Comparison of ENCODE assay signal across 10 cellular contexts in genomic region chr17:78289004-78289403, GRCh38. TPM values are rescaled to one million over a fixed set of nuclear protein-coding genes. Genes with fewer than 3 reads are reported as not detected.
"Had no signal": no experiment of that assay in that cellular context is flagged by ENCODE, and none has a peak within 500 bp of the region (broad histone marks: within the 10 kb centered on the region; RNA-seq: fewer than 3 reads in every experiment).

No MANE protein-coding gene starts in this region.

- H3K9me3 ChIP-seq: breast epithelium had no signal

- H3K4me3 ChIP-seq: breast epithelium, SK-N-MC had no signal

- H3K27ac ChIP-seq: breast epithelium, SK-N-MC, VCaP had no signal

- H3K4me1 ChIP-seq: breast epithelium had no signal

- H3K27me3 ChIP-seq: breast epithelium had no signal

- H3K36me3 ChIP-seq: breast epithelium had no signal

RNA-seq across cellular contexts. Expression of gene TMEM235, which starts 57.6 kb away (rescaled TPM):
- total RNA-seq: activated CD4-positive, alpha-beta memory T cell treated with anti-CD3 and anti-CD28 coated beads for 36 hours; activated CD4-positive, alpha-beta T cell treated with anti-CD3 and anti-CD28 coated beads, Interleukin-2, amount 10 ng/mL, durations not matched to agents 7 days and 5 days; activated T-helper 2 cell treated with anti-CD3 and anti-CD28 coated beads, Interferon-gamma antibody, Interleukin-2, Interleukin-4, amounts not matched to agents 10 μg/mL and 5 μg/mL and 100 μg/mL, durations not matched to agents 14 hours and 24 hours and 36 hours; aorta; breast epithelium; chondrocyte; Right ventricle myocardium inferior; T-cell had no signal
- polyA plus RNA-seq: aorta had no signal
